In genomic region chr3:171810278-171811058, GRCh38 we compare ENCODE assay signal across 1 cellular context.
TF ChIP-seq lines count a peak whose summit lies in the region.

Gene PLD1, minus strand, starts transcription at chr3:171810483. Its CDS starts 72,432 bp downstream, at chr3:171738051.

TF ChIP-seq in HepG2, 621 proteins besides CTCF, POLR2A, EP300 and RAD21 (continued from another document and continues in another):
- 0 out of 2 replicates have a peak, but pooled peaks have one; percentile 9 for TF ChIP-seq ZNF276 (CRISPR knock-in tag; IDR thresholded peaks at IDR 0.05; ENCODE audit: low read depth)
- TF ChIP-seq ZNF33A (CRISPR knock-in tag; IDR thresholded peaks at IDR 0.05; ENCODE audit: borderline replicate concordance): no peak
- TF ChIP-seq HNRNPH1 (optimal IDR thresholded peaks at IDR 0.05; ENCODE audit: low read depth, low read length): no peak
- TF ChIP-seq TRIM22 (IDR thresholded peaks at IDR 0.05): no peak
- TF ChIP-seq MTF2 (CRISPR knock-in tag; IDR thresholded peaks at IDR 0.05; ENCODE audit: borderline replicate concordance): no peak
- TF ChIP-seq MBNL3 (CRISPR knock-in tag; conservative IDR thresholded peaks at IDR 0.05): no peak
- TF ChIP-seq NR3C1 (CRISPR knock-in tag; IDR thresholded peaks at IDR 0.05): no peak
- peak; percentile 26 for TF ChIP-seq CBX1 (IDR thresholded peaks at IDR 0.05; ENCODE audit: low read depth)
- no peak for TF ChIP-seq NFIB (CRISPR knock-in tag; IDR thresholded peaks at IDR 0.05; ENCODE audit: borderline replicate concordance)
- no peak for TF ChIP-seq HBP1 (CRISPR knock-in tag; IDR thresholded peaks at IDR 0.05; ENCODE audit: low read depth)
- TF ChIP-seq ZBED4 (CRISPR knock-in tag; IDR thresholded peaks at IDR 0.05; ENCODE audit: borderline replicate concordance): peak; percentile 96
- TF ChIP-seq AKNA (CRISPR knock-in tag; IDR thresholded peaks at IDR 0.05; ENCODE audit: borderline replicate concordance): no peak; the same call in 1 of the 2 replicates
- TF ChIP-seq STAT5B (CRISPR knock-in tag; IDR thresholded peaks at IDR 0.05): no peak
- TF ChIP-seq MAFG (CRISPR knock-in tag; IDR thresholded peaks at IDR 0.05): no peak
- peak; percentile 29; the same call in 1 of the 2 replicates for TF ChIP-seq ZNF292 (CRISPR knock-in tag; IDR thresholded peaks at IDR 0.05; ENCODE audit: borderline replicate concordance, low read depth)
- TF ChIP-seq ZSCAN12 (CRISPR knock-in tag; IDR thresholded peaks at IDR 0.05): no peak
- no peak for TF ChIP-seq CERS6 (CRISPR knock-in tag; IDR thresholded peaks at IDR 0.05)
- no peak for TF ChIP-seq POGK (CRISPR knock-in tag; conservative IDR thresholded peaks at IDR 0.05)
- peak; percentile 73; the same call in 1 of the 2 replicates for TF ChIP-seq SATB2 (CRISPR knock-in tag; IDR thresholded peaks at IDR 0.05)
- no peak for TF ChIP-seq ZIK1 (CRISPR knock-in tag; IDR thresholded peaks at IDR 0.05; ENCODE audit: borderline replicate concordance, low read depth)
- TF ChIP-seq ZNF281 (CRISPR knock-in tag; IDR thresholded peaks at IDR 0.05; ENCODE audit: borderline replicate concordance): no peak; the same call in 1 of the 2 replicates
- no peak; the same call in 1 of the 2 replicates for TF ChIP-seq REPIN1 (CRISPR knock-in tag; IDR thresholded peaks at IDR 0.05; ENCODE audit: borderline replicate concordance, low read depth)
- no peak; the same call in 1 of the 2 replicates for TF ChIP-seq CSRNP1 (CRISPR knock-in tag; IDR thresholded peaks at IDR 0.05)
- no peak for TF ChIP-seq HCFC1 (IDR thresholded peaks at IDR 0.05; ENCODE audit: low read depth, low read length)
- TF ChIP-seq ASH2L (IDR thresholded peaks at IDR 0.05; ENCODE audit: insufficient read length, low read depth, low read length): no peak
- TF ChIP-seq ZNF639 (CRISPR knock-in tag; conservative IDR thresholded peaks at IDR 0.05): no peak
- no peak for TF ChIP-seq TCF7L2 (IDR thresholded peaks at IDR 0.05; ENCODE audit: low read depth, low read length)
- TF ChIP-seq BCL3 (CRISPR knock-in tag; IDR thresholded peaks at IDR 0.05): no peak
- no peak for TF ChIP-seq NFATC3 (CRISPR knock-in tag; IDR thresholded peaks at IDR 0.05)
